ENCODE assay signal across 8 cellular contexts in the genomic region with DNA sequence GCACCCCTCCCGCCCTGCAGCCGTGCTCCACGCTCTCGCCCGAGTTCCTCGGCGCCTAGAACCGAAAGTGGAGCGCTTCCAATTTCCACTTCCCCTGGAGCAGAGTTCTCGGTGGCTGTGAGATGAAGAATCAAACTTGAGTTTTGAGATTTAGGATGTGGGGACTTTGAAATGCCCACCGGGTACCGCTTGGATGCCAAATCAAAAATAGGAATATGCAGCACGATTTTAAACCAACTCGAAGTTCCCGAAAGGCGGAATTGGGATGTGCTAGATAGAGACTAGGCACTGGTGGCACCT. TPM values are rescaled to one million over a fixed set of nuclear protein-coding genes. Genes with fewer than 3 reads are reported as not detected.
A peak's percentile ranks its signal among the peaks of the same experiment; 100 is the strongest.
DNase-seq lines count a peak whose midpoint lies in the region; ATAC-seq, FAIRE-seq and TF ChIP-seq lines count a peak whose summit lies in the region.

No MANE protein-coding gene starts in this region.

- no peak for ATAC-seq in omental fat pad (ENCODE audit: low FRiP score)

- H3K27ac ChIP-seq in RWPE1 (peak overlapping the region; percentile 94), esophagus (ENCODE audit: low read depth in 2 of 2, low read length in 1 of 2) (peak overlapping the region; percentile 96 to 98)

- H3K27me3 ChIP-seq in esophagus (ENCODE audit: control insufficient read depth in 1 of 2, insufficient read depth in 2 of 2, low read length in 2 of 2) = no peaks in the 10 kb centered on the region

- FAIRE-seq in GM12891 (lab: Jason Lieb, UNC) (no peak), H54 (lab: Jason Lieb, UNC) (no peak)

- CTCF ChIA-PET in RWPE1 (lab: Yijun Ruan, JAX) = interaction anchor here (0.8 to 2.2 kb wide), 3 partner anchors 13 to 53 kb away, joined by 3 to 12 read pairs (median 8); partner anchors contain the start of gene CDC42EP2

- H3K36me3 ChIP-seq in esophagus (ENCODE audit: control insufficient read depth in 2 of 2, insufficient read depth in 2 of 2, low read length in 1 of 2) = no peaks in the 10 kb centered on the region

- 0 to 1% methylated on average over 16 of the region's 16 CpGs for WGBS in esophagus, 2 donors

- peak overlapping the region; percentile 63 to 71 for H3K4me3 ChIP-seq in esophagus (ENCODE audit: low read depth in 1 of 2, low read length in 2 of 2)

- H3K9me3 ChIP-seq in esophagus (ENCODE audit: control insufficient read depth in 2 of 2, insufficient read depth in 1 of 2, low read depth in 1 of 2, low read length in 1 of 2) = no peaks in the 10 kb centered on the region

- TF ChIP-seq CTCF in RWPE1 (conservative IDR thresholded peaks at IDR 0.05; ENCODE audit: low read depth) (no peak), omental fat pad (IDR thresholded peaks at IDR 0.05) (no peak)

- POLR2A ChIA-PET in RWPE1 (lab: Yijun Ruan, JAX; ENCODE audit: low non-redundant PET) = interaction anchor here (0.5 to 1.4 kb wide), 6 partner anchors 23 to 790 kb away, joined by 3 to 4 read pairs (median 3); partner anchors contain the start of genes DPF2 and SF3B2

- peaks cover 0 to 2% of the 10 kb centered on the region in 2 donors for H3K4me1 ChIP-seq in esophagus (ENCODE audit: control insufficient read depth in 2 of 2, insufficient read depth in 2 of 2, low read length in 1 of 2)

- TF ChIP-seq POLR2A in GM12891 (IDR thresholded peaks at IDR 0.05; ENCODE audit: low read depth, low read length) (no peak), H54 (IDR thresholded peaks at IDR 0.05; ENCODE audit: low read depth, low read length) (no peak)

- DNase-seq in GM12891 (ENCODE audit: insufficient read length, low spot score) (no peak), RWPE1 (ENCODE audit: low spot score) (no peak), omental fat pad (ENCODE audit: low spot score) (peak; percentile 37), NCI-H774 (lab: John Stamatoyannopoulos, UW) (no peak), NCI-H1105 (lab: John Stamatoyannopoulos, UW) (no peak), H54 (ENCODE audit: insufficient read length, low spot score) (no peak), GM03348 (ENCODE audit: low spot score) (no peak)

TF ChIP-seq in GM12891, 5 proteins besides CTCF, POLR2A, EP300 and RAD21:
- no peak for TF ChIP-seq POU2F2 (IDR thresholded peaks at IDR 0.05; ENCODE audit: low read depth, low read length)
- 0 out of 2 replicates have a peak, but pooled peaks have one; percentile 20 for TF ChIP-seq SPI1 (IDR thresholded peaks at IDR 0.05; ENCODE audit: low read depth, low read length)
- no peak for TF ChIP-seq PAX5 (IDR thresholded peaks at IDR 0.05; ENCODE audit: insufficient read depth, low read length, severe bottlenecking)

RNA-seq across cellular contexts. Expression of gene POLA2, which starts 0.6 kb away (rescaled TPM):
- 31.6 TPM for polyA plus RNA-seq in GM12891 (2012; ENCODE audit: low read depth, missing spikeins)
- polyA plus RNA-seq in esophagus = 1 to 10 TPM; 8.5 to 9.2 TPM
- 10 to 100 TPM in 1 of 4 donors, 1 to 10 TPM in 3; 3.5 to 13.7 (median 6.9) TPM for total RNA-seq in omental fat pad

RNA-seq across cellular contexts. Expression of gene CDC42EP2, which starts 52.3 kb away (rescaled TPM):
- 0.32 TPM for polyA plus RNA-seq in GM12891 (2012; ENCODE audit: low read depth, missing spikeins)
- polyA plus RNA-seq in esophagus = 1 to 10 TPM; 4.4 to 4.7 TPM
- 100 to 1,000 TPM in 1 of 4 donors, 10 to 100 TPM in 3; 44.0 to 120 (median 68.6) TPM for total RNA-seq in omental fat pad
